In genomic region chr2:160063266-160063665, GRCh38 we compare ENCODE assay signal across 1 cellular context.
TF ChIP-seq lines count a peak whose summit lies in the region.

No MANE protein-coding gene starts in this region.

TF ChIP-seq in WTC11, 78 proteins besides CTCF, POLR2A, EP300 and RAD21 (continued from another document):
- TF ChIP-seq, protein P1, sequence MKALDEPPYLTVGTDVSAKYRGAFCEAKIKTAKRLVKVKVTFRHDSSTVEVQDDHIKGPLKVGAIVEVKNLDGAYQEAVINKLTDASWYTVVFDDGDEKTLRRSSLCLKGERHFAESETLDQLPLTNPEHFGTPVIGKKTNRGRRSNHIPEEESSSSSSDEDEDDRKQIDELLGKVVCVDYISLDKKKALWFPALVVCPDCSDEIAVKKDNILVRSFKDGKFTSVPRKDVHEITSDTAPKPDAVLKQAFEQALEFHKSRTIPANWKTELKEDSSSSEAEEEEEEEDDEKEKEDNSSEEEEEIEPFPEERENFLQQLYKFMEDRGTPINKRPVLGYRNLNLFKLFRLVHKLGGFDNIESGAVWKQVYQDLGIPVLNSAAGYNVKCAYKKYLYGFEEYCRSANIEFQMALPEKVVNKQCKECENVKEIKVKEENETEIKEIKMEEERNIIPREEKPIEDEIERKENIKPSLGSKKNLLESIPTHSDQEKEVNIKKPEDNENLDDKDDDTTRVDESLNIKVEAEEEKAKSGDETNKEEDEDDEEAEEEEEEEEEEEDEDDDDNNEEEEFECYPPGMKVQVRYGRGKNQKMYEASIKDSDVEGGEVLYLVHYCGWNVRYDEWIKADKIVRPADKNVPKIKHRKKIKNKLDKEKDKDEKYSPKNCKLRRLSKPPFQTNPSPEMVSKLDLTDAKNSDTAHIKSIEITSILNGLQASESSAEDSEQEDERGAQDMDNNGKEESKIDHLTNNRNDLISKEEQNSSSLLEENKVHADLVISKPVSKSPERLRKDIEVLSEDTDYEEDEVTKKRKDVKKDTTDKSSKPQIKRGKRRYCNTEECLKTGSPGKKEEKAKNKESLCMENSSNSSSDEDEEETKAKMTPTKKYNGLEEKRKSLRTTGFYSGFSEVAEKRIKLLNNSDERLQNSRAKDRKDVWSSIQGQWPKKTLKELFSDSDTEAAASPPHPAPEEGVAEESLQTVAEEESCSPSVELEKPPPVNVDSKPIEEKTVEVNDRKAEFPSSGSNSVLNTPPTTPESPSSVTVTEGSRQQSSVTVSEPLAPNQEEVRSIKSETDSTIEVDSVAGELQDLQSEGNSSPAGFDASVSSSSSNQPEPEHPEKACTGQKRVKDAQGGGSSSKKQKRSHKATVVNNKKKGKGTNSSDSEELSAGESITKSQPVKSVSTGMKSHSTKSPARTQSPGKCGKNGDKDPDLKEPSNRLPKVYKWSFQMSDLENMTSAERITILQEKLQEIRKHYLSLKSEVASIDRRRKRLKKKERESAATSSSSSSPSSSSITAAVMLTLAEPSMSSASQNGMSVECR (CRISPR knock-in tag; IDR thresholded peaks at IDR 0.05; ENCODE audit: borderline replicate concordance) = no peak
- TF ChIP-seq FOXK1 (CRISPR knock-in tag; IDR thresholded peaks at IDR 0.05) (no peak), ATF2 (CRISPR knock-in tag; IDR thresholded peaks at IDR 0.05; ENCODE audit: borderline replicate concordance, low read depth) (no peak)
